23 cellular contexts compared by ENCODE assay signal in the genomic region with DNA sequence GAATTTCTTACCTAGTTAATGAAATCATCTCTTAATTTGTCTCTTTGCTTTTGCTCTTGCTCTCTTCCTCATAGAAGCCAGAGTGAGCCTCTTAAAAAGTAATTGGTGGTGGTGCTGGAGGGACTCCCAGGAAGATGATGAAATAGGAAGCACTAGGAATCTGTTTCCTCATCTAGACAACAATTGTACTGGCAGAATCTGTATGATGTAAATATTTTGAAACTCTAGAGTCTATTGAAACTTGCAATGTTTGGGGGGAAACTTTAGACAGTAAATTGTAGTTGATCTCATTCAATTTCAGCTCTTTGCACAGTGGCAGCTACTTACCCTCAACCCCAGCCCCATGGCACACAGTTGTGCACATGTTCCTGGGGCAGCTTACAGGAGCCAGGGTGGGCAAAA. TPM values are rescaled to one million over a fixed set of nuclear protein-coding genes. Genes with fewer than 3 reads are reported as not detected.
DNase-seq lines count a peak whose midpoint lies in the region; ATAC-seq, FAIRE-seq and TF ChIP-seq lines count a peak whose summit lies in the region.
"Had no signal": no experiment of that assay in that cellular context is flagged by ENCODE, and none has a peak within 500 bp of the region (broad histone marks: within the 10 kb centered on the region; RNA-seq: fewer than 3 reads in every experiment).

No MANE protein-coding gene starts in this region.

- H2AFZ ChIP-seq in K562 (ENCODE audit: low read depth, low read length) = no peak overlapping the region

- H3K79me2 ChIP-seq in K562 (ENCODE audit: control insufficient read depth, insufficient read depth, low read length) = no peaks in the 10 kb centered on the region

- H3K9me3 ChIP-seq in K562 (replicated peaks; ENCODE audit: control insufficient read depth, insufficient read depth, low read depth, low read length) (no peaks in the 10 kb centered on the region), liver (ENCODE audit: control insufficient read depth in 4 of 4, low read length in 3 of 4) (no peaks in the 10 kb centered on the region)
- H3K9me3 ChIP-seq: ovary had no signal

- no peak for TF ChIP-seq POLR2A in K562 (conservative IDR thresholded peaks at IDR 0.05)

- peak; percentile 41; the same call in 1 of the 2 replicates for TF ChIP-seq EP300 in K562 (IDR thresholded peaks at IDR 0.05; ENCODE audit: low read length)

- H3K4me2 ChIP-seq in K562 (ENCODE audit: insufficient read depth, low read length) = no peak overlapping the region

- H3K9me1 ChIP-seq in K562 (ENCODE audit: control insufficient read depth, insufficient read depth, low read length) = no peaks in the 10 kb centered on the region

- H3K36me3 ChIP-seq in K562 (ENCODE audit: control insufficient read depth, insufficient read depth, low read length) = no peaks in the 10 kb centered on the region
- H3K36me3 ChIP-seq in liver (ENCODE audit: control insufficient read depth in 4 of 4, insufficient read depth in 3 of 4, low read depth in 1 of 4, low read length in 3 of 4) = no peaks in the 10 kb centered on the region
- H3K36me3 ChIP-seq: heart right ventricle, ovary had no signal

- DNase-seq in GF-D8 (lab: John Stamatoyannopoulos, UW) (peak; percentile 90), MV-4-11 (lab: John Stamatoyannopoulos, UW) (peak; percentile 90), K562 (ENCODE audit: extremely low read depth in 1 of 4, low spot score in 3 of 4) (no peak), G401 (ENCODE audit: low spot score) (no peak)
- no peak for DNase-seq in activated T-cell treated with anti-CD3 and anti-CD28 coated beads, Interleukin-2, amount 50 U/mL, for 48 hours
- DNase-seq: activated CD4-positive, alpha-beta T cell treated with anti-CD3 and anti-CD28 coated beads for 36 hours; H9; heart right ventricle; KBM-7; NCI-H1694; NCI-H524; ovary; RPMI8226; small intestine; stimulated activated naive CD4-positive, alpha-beta T cell had no signal

- no peak for FAIRE-seq in K562 (lab: Jason Lieb, UNC)
- FAIRE-seq: endothelial cell of umbilical vein, small intestine had no signal

- H3K27me3 ChIP-seq in K562 (ENCODE audit: control insufficient read depth in 2 of 2, insufficient read depth in 2 of 2, low read length in 2 of 2) (peaks cover 4 to 13% of the 10 kb centered on the region in 2 experiments; a peak in 4 of 5 replicates), liver (ENCODE audit: control insufficient read depth in 4 of 4, insufficient read depth in 4 of 4, low read length in 3 of 4) (no peaks in the 10 kb centered on the region)
- H3K27me3 ChIP-seq: ovary had no signal

- H3K9ac ChIP-seq in K562 (ENCODE audit: insufficient read depth in 1 of 2, low read depth in 2 of 2, low read length in 2 of 2) = no peak overlapping the region
- H3K9ac ChIP-seq in liver (ENCODE audit: low read depth in 1 of 2, low read length in 2 of 2) = no peak overlapping the region

- no peak for TF ChIP-seq RAD21 in K562 (CRISPR knock-in tag; conservative IDR thresholded peaks at IDR 0.05 in 1 of 2, IDR thresholded peaks at IDR 0.05 in 1 of 2)
- no peak for TF ChIP-seq RAD21 in liver (IDR thresholded peaks at IDR 0.05)

- peak; percentile 73 for ATAC-seq in K562
- no peak for ATAC-seq in GM18517 (IDR thresholded peaks at IDR 0.05; ENCODE audit: unreplicated experiment)
- ATAC-seq in HG02798 (IDR thresholded peaks at IDR 0.05; ENCODE audit: poor library complexity, unreplicated experiment) = no peak
- ATAC-seq: activated CD4-positive, alpha-beta T cell treated with anti-CD3 and anti-CD28 coated beads for 36 hours; activated naive CD4-positive, alpha-beta T cell treated with anti-CD3 and anti-CD28 coated beads, Interleukin-2, amount 50 U/mL, for 72 hours; heart right ventricle had no signal

- TF ChIP-seq CTCF in K562 (IDR thresholded peaks at IDR 0.05 in 2 of 3, conservative IDR thresholded peaks at IDR 0.05 in 1 of 3; ENCODE audit: insufficient read depth in 2 of 3, low read depth in 1 of 3, low read length in 3 of 3) (no peak), liver (IDR thresholded peaks at IDR 0.05; ENCODE audit: low read depth, low read length, missing input control) (no peak)

- intact Hi-C loops in K562 (cut with micrococcal nuclease) = no loop called here

- H3K4me1 ChIP-seq in K562 (replicated peaks in 1 of 2; ENCODE audit: control insufficient read depth in 2 of 2, insufficient read depth in 2 of 2, low read length in 2 of 2) (no peaks in the 10 kb centered on the region; a peak in 1 of 5 replicates), liver (ENCODE audit: control insufficient read depth in 4 of 4, insufficient read depth in 4 of 4, low read length in 3 of 4) (peaks cover 3 to 23% (median 6%) of the 10 kb centered on the region in 4 donors)
- H3K4me1 ChIP-seq: heart right ventricle had no signal

- in situ Hi-C loops in K562 (cut with MboI) = no loop called here
- in situ Hi-C loops in G401 (cut with HindIII; ENCODE audit: low sequenced_read_pairs) = no loop called here

- BruUV-seq in K562 (replicated peaks; lab: Mats Ljungman, UMichigan) = no TSS peak

- H3K4me3 ChIP-seq in K562 (no peak overlapping the region), liver (ENCODE audit: low read depth in 1 of 3, low read length in 3 of 3) (no peak overlapping the region)
- H3K4me3 ChIP-seq: heart right ventricle, ovary had no signal

- H3K27ac ChIP-seq in K562 (ENCODE audit: extremely low read depth, low read depth, low read length) (no peak overlapping the region), liver (ENCODE audit: low read depth in 1 of 2, low read length in 2 of 2) (peak overlapping the region; percentile 69 to 73)
- H3K27ac ChIP-seq: heart right ventricle, ovary had no signal

- CTCF ChIA-PET in K562 (lab: Yijun Ruan, JAX; ENCODE audit: low intra/inter-chr PET ratio) = no interaction called here

- POLR2A ChIA-PET in K562 (lab: Yijun Ruan, JAX) = no interaction called here

- no peaks in the 10 kb centered on the region for H4K20me1 ChIP-seq in K562 (replicated peaks; ENCODE audit: control insufficient read depth, insufficient read depth, low read length)

TF ChIP-seq in K562, 482 proteins besides CTCF, POLR2A, EP300 and RAD21 (continues in another document):
- TF ChIP-seq L3MBTL2 (IDR thresholded peaks at IDR 0.05) = peak; percentile 50; the same call in 1 of the 2 replicates
- no peak for TF ChIP-seq STAT5B (CRISPR knock-in tag; IDR thresholded peaks at IDR 0.05)
- TF ChIP-seq SIX5 (IDR thresholded peaks at IDR 0.05; ENCODE audit: borderline replicate concordance in 1 of 2, insufficient read depth in 1 of 2, low read depth in 1 of 2, low read length in 2 of 2) = no peak
- TF ChIP-seq HEY1 (CRISPR knock-in tag; IDR thresholded peaks at IDR 0.05; ENCODE audit: borderline replicate concordance) = no peak
- no peak for TF ChIP-seq FOXM1 (IDR thresholded peaks at IDR 0.05; ENCODE audit: low read depth)
- TF ChIP-seq FOXM1 (CRISPR knock-in tag; IDR thresholded peaks at IDR 0.05; ENCODE audit: low read depth) = no peak
- peak; percentile 94 for TF ChIP-seq ATF4 (CRISPR knock-in tag; IDR thresholded peaks at IDR 0.05)

TF ChIP-seq in liver, 16 proteins besides CTCF, POLR2A, EP300 and RAD21 (continues in another document):
- TF ChIP-seq TAF1 (conservative IDR thresholded peaks at IDR 0.05) (no peak), EGR1 (IDR thresholded peaks at IDR 0.05; ENCODE audit: low read depth in 2 of 2) (peak in 1 of 2 donors; percentile 33), RXRA (IDR thresholded peaks at IDR 0.05) (peak; percentile 36 to 63), JUND (IDR thresholded peaks at IDR 0.05) (peak in 1 of 2 donors; percentile 54), ATF3 (IDR thresholded peaks at IDR 0.05) (peak; percentile 91)

RNA-seq across cellular contexts. Expression of gene RGSL1, which starts 10.6 kb away (rescaled TPM):
- total RNA-seq in K562 (2011; cell fraction: chromatin; rRNA removed; ENCODE audit: low replicate concordance) = not detected in 2 replicates
- not detected in 2 replicates for total RNA-seq in K562 (2011; cell fraction: nucleolus; rRNA removed)
- not detected in 2 replicates for total RNA-seq in K562 (2011; cell fraction: nucleoplasm; rRNA removed)
- total RNA-seq in K562 (2014; rRNA removed) = not detected in 2 replicates
- not detected in 2 replicates for total RNA-seq in K562 (2014; rRNA removed; fragmentation: Illumina TruSeq; extraction: Trizol)
- not detected in 2 replicates for total RNA-seq in K562 (2015; rRNA removed; fragmentation: Illumina TruSeq; extraction: Trizol)
- not detected in 2 replicates for total RNA-seq in K562 (2021)
- not detected in 2 replicates for polyA plus RNA-seq in K562 (2011; rRNA removed)
- not detected in 2 replicates for polyA plus RNA-seq in K562 (2011; cell fraction: cytosol; rRNA removed)
- not detected in 2 replicates for polyA plus RNA-seq in K562 (2011; cell fraction: nucleus; rRNA removed)
- polyA plus RNA-seq in K562 (2012) = not detected in 2 replicates
- polyA plus RNA-seq in K562 (2014; fragmentation: Illumina TruSeq; extraction: Trizol) = not detected in 2 replicates
- polyA plus RNA-seq in K562 (2014; fragmentation: Nextera tagmentation; extraction: Ambion mirVana) = not detected
- 0.03 TPM in 1 of 2 replicates, not detected in the other for polyA plus RNA-seq in K562 (2014; rRNA removed)
- not detected in 2 replicates for polyA minus RNA-seq in K562 (2011; rRNA and poly(A)+ RNA removed)
- not detected in 2 replicates for polyA minus RNA-seq in K562 (2011; cell fraction: cytosol; rRNA and poly(A)+ RNA removed)
- polyA minus RNA-seq in K562 (2011; cell fraction: nucleus; rRNA and poly(A)+ RNA removed) = not detected in 2 replicates
- under 1 TPM in 1 of 2 donors, not detected in 1; 0.50 TPM for total RNA-seq in liver
- polyA plus RNA-seq in liver = under 1 TPM; 0.07 to 0.31 TPM
- not detected in 2 replicates for total RNA-seq in G401 (2014; rRNA removed; shearing (Covaris generic))
- total RNA-seq: activated CD4-positive, alpha-beta T cell treated with anti-CD3 and anti-CD28 coated beads for 36 hours; activated naive CD4-positive, alpha-beta T cell treated with anti-CD3 and anti-CD28 coated beads, Interleukin-2, amount 50 U/mL, for 72 hours; endothelial cell of umbilical vein; H9; heart right ventricle; kidney epithelial cell; ovary; T-helper 2 cell treated with Interferon-gamma antibody and Interleukin-4, amounts not matched to agents 100 ng/mL and 5 ng/mL, for 36 hours had no signal
- polyA plus RNA-seq: BJ, endothelial cell of umbilical vein, heart right ventricle, ovary, small intestine had no signal

Comparison
In these comparisons a context has a peak if more than half of its experiments do, and no peak if none do; other contexts are left out.
1. DNase-seq: peak in GF-D8 (single experiment) and MV-4-11 (single experiment); none in K562 (0 of 4), G401 (single experiment) and activated T-cell treated with anti-CD3 and anti-CD28 coated beads, Interleukin-2, amount 50 U/mL, for 48 hours (0 of 2).